In genomic region chr15:41230345-41230649, GRCh38 we compare ENCODE assay signal across 8 cellular contexts. TPM values are rescaled to one million over a fixed set of nuclear protein-coding genes. Genes with fewer than 3 reads are reported as not detected.
DNase-seq lines count a peak whose midpoint lies in the region; ATAC-seq and TF ChIP-seq lines count a peak whose summit lies in the region.

No MANE protein-coding gene starts in this region.

- H3K9me3 Mint-ChIP-seq in activated CD4-positive, alpha-beta memory T cell treated with anti-CD3 and anti-CD28 coated beads, Interleukin-2, amount 10 ng/mL, durations not matched to agents 7 days and 5 days = no peaks in the 10 kb centered on the region
- no peaks in the 10 kb centered on the region for H3K9me3 Mint-ChIP-seq in glutamatergic neuron (ENCODE audit: unreplicated experiment)

- H3K27me3 Mint-ChIP-seq in activated CD4-positive, alpha-beta memory T cell treated with anti-CD3 and anti-CD28 coated beads, Interleukin-2, amount 10 ng/mL, durations not matched to agents 7 days and 5 days = peaks cover 5% of the 10 kb centered on the region
- H3K27me3 Mint-ChIP-seq in glutamatergic neuron (ENCODE audit: unreplicated experiment) = peaks cover 6% of the 10 kb centered on the region

- ATAC-seq in HG02642 (IDR thresholded peaks at IDR 0.05; ENCODE audit: poor library complexity, unreplicated experiment) = no peak
- no peak for ATAC-seq in GM19397 (IDR thresholded peaks at IDR 0.05; ENCODE audit: unreplicated experiment)
- ATAC-seq in HG03342 (IDR thresholded peaks at IDR 0.05; ENCODE audit: unreplicated experiment) = no peak

- 31% methylated on average over 10 of the region's 10 CpGs for WGBS in smooth muscle cell (ENCODE audit: low lambda C conversion rate)

- CTCF ChIA-PET in activated CD4-positive, alpha-beta memory T cell treated with anti-CD3 and anti-CD28 coated beads, Interleukin-2, amount 10 ng/mL, durations not matched to agents 7 days and 5 days (lab: Charles Lee) = interaction anchor here (1.2 to 2.1 kb wide), 9 partner anchors 10 to 535 kb away, joined by 3 to 11 read pairs (median 5); partner anchors contain the start of gene RAD51

- in situ Hi-C loops in HAP-1 (cut with MboI; ENCODE audit: low sequenced_read_pairs) = no loop called here

- TF ChIP-seq CTCF in glutamatergic neuron (IDR thresholded peaks at IDR 0.05; ENCODE audit: partially characterized antibody, unreplicated experiment) (no peak), smooth muscle cell (IDR thresholded peaks at IDR 0.05; ENCODE audit: borderline replicate concordance, insufficient read depth, poor library complexity, severe bottlenecking) (no peak), GM20000 (IDR thresholded peaks at IDR 0.05; ENCODE audit: extremely low read depth, missing control alignments) (no peak)

- H3K4me1 ChIP-seq in HAP-1 = peaks cover 14% of the 10 kb centered on the region
- peaks cover 6% of the 10 kb centered on the region for H3K4me1 ChIP-seq in smooth muscle cell (ENCODE audit: low read depth)

- H3K9ac ChIP-seq in smooth muscle cell (ENCODE audit: low read depth) = no peak overlapping the region

- peak overlapping the region; percentile 84 for H3K4me3 Mint-ChIP-seq in activated CD4-positive, alpha-beta memory T cell treated with anti-CD3 and anti-CD28 coated beads, Interleukin-2, amount 10 ng/mL, durations not matched to agents 7 days and 5 days
- peak overlapping the region; percentile 90 for H3K4me3 Mint-ChIP-seq in glutamatergic neuron (ENCODE audit: unreplicated experiment)

- DNase-seq in HAP-1 (ENCODE audit: low spot score in 2 of 2) (no peak), glutamatergic neuron (no peak), smooth muscle cell (lab: John Stamatoyannopoulos, UW; ENCODE audit: unreplicated experiment) (no peak), GM20000 (ENCODE audit: low spot score) (no peak)
- no peak for DNase-seq in activated CD4-positive, alpha-beta memory T cell treated with anti-CD3 and anti-CD28 coated beads, Interleukin-2, amount 10 ng/mL, durations not matched to agents 7 days and 5 days

- H3K79me2 ChIP-seq in smooth muscle cell (ENCODE audit: low read depth) = peaks cover 39% of the 10 kb centered on the region

- H3K4me1 Mint-ChIP-seq in activated CD4-positive, alpha-beta memory T cell treated with anti-CD3 and anti-CD28 coated beads, Interleukin-2, amount 10 ng/mL, durations not matched to agents 7 days and 5 days = peaks cover 31% of the 10 kb centered on the region
- H3K4me1 Mint-ChIP-seq in glutamatergic neuron (ENCODE audit: low read depth, unreplicated experiment) = peaks cover 8% of the 10 kb centered on the region

- H3F3A ChIP-seq in smooth muscle cell (ENCODE audit: low read depth) = no peaks in the 10 kb centered on the region

- peak overlapping the region; percentile 96 for H3K27ac ChIP-seq in smooth muscle cell (ENCODE audit: low read depth)

- no peaks in the 10 kb centered on the region for H3K9me3 ChIP-seq in HAP-1
- H3K9me3 ChIP-seq in smooth muscle cell (replicated peaks; ENCODE audit: low read depth) = no peaks in the 10 kb centered on the region

- POLR2A ChIA-PET in activated CD4-positive, alpha-beta memory T cell treated with anti-CD3 and anti-CD28 coated beads, Interleukin-2, amount 10 ng/mL, durations not matched to agents 7 days and 5 days (lab: Charles Lee) = interaction anchor here (0.5 to 2.7 kb wide), 8 partner anchors 19 to 277 kb away, joined by 3 to 27 read pairs (median 6); partner anchors contain the start of genes CHAC1, NUSAP1 and OIP5

- peaks cover 3% of the 10 kb centered on the region for H3K36me3 Mint-ChIP-seq in activated CD4-positive, alpha-beta memory T cell treated with anti-CD3 and anti-CD28 coated beads, Interleukin-2, amount 10 ng/mL, durations not matched to agents 7 days and 5 days (ENCODE audit: low read depth)
- H3K36me3 Mint-ChIP-seq in glutamatergic neuron (ENCODE audit: unreplicated experiment) = no peaks in the 10 kb centered on the region

- no peaks in the 10 kb centered on the region for H3K27me3 ChIP-seq in HAP-1 (ENCODE audit: low read depth)
- no peaks in the 10 kb centered on the region for H3K27me3 ChIP-seq in smooth muscle cell (ENCODE audit: low read depth)

- H3K36me3 ChIP-seq in HAP-1 (replicated peaks) (no peaks in the 10 kb centered on the region), smooth muscle cell (ENCODE audit: low read depth) (no peaks in the 10 kb centered on the region)

- H3K4me3 ChIP-seq in HAP-1 (peak overlapping the region; percentile 81; the same call in 1 of the 2 replicates), smooth muscle cell (peak overlapping the region; percentile 98)

- peak overlapping the region; percentile 72 for H3K27ac Mint-ChIP-seq in activated CD4-positive, alpha-beta memory T cell treated with anti-CD3 and anti-CD28 coated beads, Interleukin-2, amount 10 ng/mL, durations not matched to agents 7 days and 5 days
- H3K27ac Mint-ChIP-seq in glutamatergic neuron (ENCODE audit: unreplicated experiment) = peak overlapping the region; percentile 89

- H2AFZ ChIP-seq in smooth muscle cell (ENCODE audit: low read depth) = peak overlapping the region; percentile 71

- peaks cover 28% of the 10 kb centered on the region for H4K20me1 ChIP-seq in smooth muscle cell (ENCODE audit: low read depth)

- peak overlapping the region; percentile 98 for H3K4me2 ChIP-seq in smooth muscle cell

RNA-seq across cellular contexts. Expression of gene EXD1, which starts 0.3 kb away (rescaled TPM):
- not detected for total RNA-seq in activated CD4-positive, alpha-beta memory T cell treated with anti-CD3 and anti-CD28 coated beads, Interleukin-2, amount 10 ng/mL, durations not matched to agents 7 days and 5 days
- total RNA-seq in glutamatergic neuron (ENCODE audit: unreplicated experiment) = not detected
- total RNA-seq in smooth muscle cell = 0.04 TPM in 1 of 2 replicates, not detected in the other
- polyA plus RNA-seq in smooth muscle cell = 0.22 TPM in 1 of 2 replicates, not detected in the other

RNA-seq across cellular contexts. Expression of gene CHP1, which starts 0.8 kb away (rescaled TPM):
- 10 to 100 TPM; 60.1 to 68.9 TPM for total RNA-seq in activated CD4-positive, alpha-beta memory T cell treated with anti-CD3 and anti-CD28 coated beads, Interleukin-2, amount 10 ng/mL, durations not matched to agents 7 days and 5 days
- total RNA-seq in glutamatergic neuron (ENCODE audit: unreplicated experiment) = 65.6 TPM
- total RNA-seq in smooth muscle cell = 89.5 and 142 TPM in 2 replicates
- 22.1 and 28.0 TPM in 2 replicates for polyA plus RNA-seq in smooth muscle cell
